ENCODE assay signal across 9 cellular contexts in the genomic region with DNA sequence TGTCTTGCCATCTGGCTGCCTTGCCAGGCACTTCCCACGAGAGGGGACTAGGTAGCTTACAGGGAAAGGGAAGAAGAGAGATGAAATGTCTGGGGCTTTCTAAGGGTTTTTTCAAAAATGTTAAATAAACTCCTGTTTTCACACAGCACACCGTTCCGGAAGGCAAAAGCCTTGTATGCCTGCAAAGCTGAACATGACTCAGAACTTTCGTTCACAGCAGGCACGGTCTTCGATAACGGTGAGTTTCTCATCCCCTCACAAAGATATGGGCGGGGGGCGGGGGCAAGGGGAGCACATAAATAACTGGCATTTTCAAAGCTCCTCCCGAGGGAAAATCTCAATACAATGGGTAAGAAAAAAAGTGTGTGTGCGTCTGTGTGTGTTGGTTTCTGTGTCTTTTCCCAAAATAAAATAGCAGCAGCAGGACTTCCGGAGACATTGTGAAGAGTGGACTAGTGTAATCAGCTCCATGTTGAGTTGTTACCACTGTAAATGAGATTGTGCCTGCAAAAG.
DNase-seq lines count a peak whose midpoint lies in the region; ATAC-seq and TF ChIP-seq lines count a peak whose summit lies in the region.
"Had no signal": no experiment of that assay in that cellular context is flagged by ENCODE, and none has a peak within 500 bp of the region (broad histone marks: within the 10 kb centered on the region; RNA-seq: fewer than 3 reads in every experiment).

No MANE protein-coding gene starts in this region.

- H3K4me1 ChIP-seq in heart left ventricle, result peaks cover 0 to 64% (median 27%) of the 10 kb centered on the region in 12 donors
- peaks cover 25% of the 10 kb centered on the region for H3K4me1 ChIP-seq in smooth muscle cell (ENCODE audit: low read depth)

- no peaks in the 10 kb centered on the region for H4K20me1 ChIP-seq in smooth muscle cell (ENCODE audit: low read depth)

- H3K9me3 ChIP-seq in heart left ventricle (no peaks in the 10 kb centered on the region), smooth muscle cell (replicated peaks; ENCODE audit: low read depth) (no peaks in the 10 kb centered on the region)
- H3K9me3 ChIP-seq: neutrophil had no signal

- TF ChIP-seq POLR2A in heart left ventricle (IDR thresholded peaks at IDR 0.05), result no peak

- H3K27me3 ChIP-seq in heart left ventricle (no peaks in the 10 kb centered on the region), smooth muscle cell (ENCODE audit: low read depth) (no peaks in the 10 kb centered on the region)
- H3K27me3 ChIP-seq: neutrophil had no signal

- no peaks in the 10 kb centered on the region for H3K27me3 Mint-ChIP-seq in T-helper 1 cell treated with Interleukin-12 subunit alpha and Interleukin-12 subunit beta and Interleukin-4 antibody, amounts not matched to agents 30 μg/mL and 1 μg/mL, for 36 hours (ENCODE audit: low read depth)

- 50 to 62% (median 53%) methylated on average over 12 of the region's 12 CpGs for WGBS in heart left ventricle, 4 donors
- WGBS in smooth muscle cell (ENCODE audit: low lambda C conversion rate), result 22% methylated on average over 12 of the region's 12 CpGs

- H3K4me1 Mint-ChIP-seq in T-helper 1 cell treated with Interleukin-12 subunit alpha and Interleukin-12 subunit beta and Interleukin-4 antibody, amounts not matched to agents 30 μg/mL and 1 μg/mL, for 36 hours (ENCODE audit: low read depth), result peaks cover 26% of the 10 kb centered on the region

- H3K9ac ChIP-seq in smooth muscle cell (ENCODE audit: low read depth), result peak overlapping the region; percentile 76

- no peak overlapping the region for H2AFZ ChIP-seq in smooth muscle cell (ENCODE audit: low read depth)

- peak in 2 of 4 donors; percentile 26 to 62 for ATAC-seq in heart left ventricle
- peak; percentile 55 for ATAC-seq in HG02642 (IDR thresholded peaks at IDR 0.05; ENCODE audit: poor library complexity, unreplicated experiment)

- peak overlapping the region; percentile 80 for H3K4me2 ChIP-seq in smooth muscle cell

- DNase-seq in heart left ventricle (no peak), cardiac septum (ENCODE audit: low spot score) (no peak), smooth muscle cell (lab: John Stamatoyannopoulos, UW; ENCODE audit: unreplicated experiment) (no peak), NCI-H1417 treated with DMSO at 0.1 percent for 48 hours (lab: John Stamatoyannopoulos, UW) (no peak), T1000 (lab: John Stamatoyannopoulos, UW) (no peak), NCI-H2029 treated with DMSO at 0.1 percent for 48 hours (lab: John Stamatoyannopoulos, UW) (no peak)

- no peaks in the 10 kb centered on the region for H3K79me2 ChIP-seq in smooth muscle cell (ENCODE audit: low read depth)

- peak overlapping the region; percentile 45 for H3K4me3 Mint-ChIP-seq in T-helper 1 cell treated with Interleukin-12 subunit alpha and Interleukin-12 subunit beta and Interleukin-4 antibody, amounts not matched to agents 30 μg/mL and 1 μg/mL, for 36 hours

- intact Hi-C loops in heart left ventricle (cut with DNase I), result loop anchor here in 3 of 10 donors (5.0 to 10.0 kb wide), 4 partner anchors 87 to 279 kb away; a partner anchor contains a TSS
- intact Hi-C loops in cardiac septum (cut with DNase I), result loop anchor here (5.0 to 10.0 kb wide), 3 partner anchors 87 to 611 kb away; a partner anchor contains a TSS

- peaks cover 6% of the 10 kb centered on the region for H3F3A ChIP-seq in smooth muscle cell (ENCODE audit: low read depth)

- H3K27ac Mint-ChIP-seq in T-helper 1 cell treated with Interleukin-12 subunit alpha and Interleukin-12 subunit beta and Interleukin-4 antibody, amounts not matched to agents 30 μg/mL and 1 μg/mL, for 36 hours, result peak overlapping the region; percentile 72

- peaks cover 21% of the 10 kb centered on the region for H3K36me3 Mint-ChIP-seq in T-helper 1 cell treated with Interleukin-12 subunit alpha and Interleukin-12 subunit beta and Interleukin-4 antibody, amounts not matched to agents 30 μg/mL and 1 μg/mL, for 36 hours (ENCODE audit: low read depth)

- TF ChIP-seq CTCF in heart left ventricle (IDR thresholded peaks at IDR 0.05) (no peak), smooth muscle cell (IDR thresholded peaks at IDR 0.05; ENCODE audit: borderline replicate concordance, insufficient read depth, poor library complexity, severe bottlenecking) (no peak)

- H3K27ac ChIP-seq in heart left ventricle (peak overlapping the region in 10 of 12 donors; percentile 32 to 79 (median 63)), smooth muscle cell (ENCODE audit: low read depth) (peak overlapping the region; percentile 92)
- H3K27ac ChIP-seq: neutrophil had no signal

- H3K36me3 ChIP-seq in heart left ventricle (peaks cover 0 to 33% (median 9%) of the 10 kb centered on the region in 9 donors), smooth muscle cell (ENCODE audit: low read depth) (no peaks in the 10 kb centered on the region)

- H3K9me3 Mint-ChIP-seq in T-helper 1 cell treated with Interleukin-12 subunit alpha and Interleukin-12 subunit beta and Interleukin-4 antibody, amounts not matched to agents 30 μg/mL and 1 μg/mL, for 36 hours, result no peaks in the 10 kb centered on the region

- H3K4me3 ChIP-seq in heart left ventricle (no peak overlapping the region), smooth muscle cell (no peak overlapping the region)
